ENCODE assay signal across 37 cellular contexts in genomic region chr13:39020853-39021462, GRCh38. TPM values are rescaled to one million over a fixed set of nuclear protein-coding genes. Genes with fewer than 3 reads are reported as not detected.
"Had no signal": no experiment of that assay in that cellular context is flagged by ENCODE, and none has a peak within 500 bp of the region (broad histone marks: within the 10 kb centered on the region; RNA-seq: fewer than 3 reads in every experiment).

No MANE protein-coding gene starts in this region.

- DNase-seq: activated CD4-positive, alpha-beta memory T cell treated with anti-CD3 and anti-CD28 coated beads, Interleukin-2, amount 10 ng/mL, durations not matched to agents 7 days and 5 days; activated CD4-positive, alpha-beta T cell treated with anti-CD3 and anti-CD28 coated beads, Interleukin-2, amount 10 ng/mL, durations not matched to agents 24 days and 14 days; activated CD4-positive, CD25-positive, alpha-beta regulatory T cell treated with anti-CD3 and anti-CD28 coated beads, Interleukin-2, amount 50 U/mL, for 72 hours; activated CD8-positive, alpha-beta memory T cell treated with anti-CD3 and anti-CD28 coated beads, Interleukin-2, amount 10 ng/mL, durations not matched to agents 7 days and 5 days; activated effector memory CD4-positive, alpha-beta T cell treated with Interleukin-2 at 50 U/mL for 16 hours; activated naive CD4-positive, alpha-beta T cell treated with anti-CD3 and anti-CD28 coated beads for 36 hours; activated naive CD8-positive, alpha-beta T cell treated with anti-CD3 and anti-CD28 coated beads, Interleukin-2, amount 10 ng/mL, durations not matched to agents 7 days and 5 days; cerebellar nuclear complex; cortex of kidney; islet precursor cell; left ventricle myocardium superior; nephron progenitor cell; right lobe of liver; stimulated activated CD4-positive, alpha-beta T cell treated with anti-CD3 and anti-CD28 coated beads, Interleukin-12 subunit alpha, Interleukin-12 subunit beta, amount 100 ng/mL, for 4 hours; stimulated activated CD4-positive, alpha-beta T cell treated with anti-CD3 and anti-CD28 coated beads, Interleukin-4, amount 100 ng/mL, for 1 hour; stimulated activated naive CD8-positive, alpha-beta T cell treated with anti-CD3 and anti-CD28 coated beads, Interleukin-15, amount 100 ng/mL, for 72 hours; substantia nigra; T-helper 9 cell; thyroid gland; upper lobe of right lung had no signal

- H3K27me3 ChIP-seq: ascending aorta, cardiac muscle cell, gastroesophageal sphincter, hepatocyte, neutrophil, right lobe of liver, thyroid gland, upper lobe of right lung had no signal

- H3K27ac ChIP-seq: ascending aorta, cardiac muscle cell, gastroesophageal sphincter, hepatocyte, neutrophil, right lobe of liver, thyroid gland, upper lobe of right lung, VCaP had no signal

- H3K9me3 ChIP-seq: ascending aorta, gastroesophageal sphincter, neutrophil, right lobe of liver, thyroid gland, upper lobe of right lung had no signal

- H3K4me3 ChIP-seq: ascending aorta, cardiac muscle cell, gastroesophageal sphincter, hepatocyte, right lobe of liver, thyroid gland, upper lobe of right lung had no signal

- H3K27me3 Mint-ChIP-seq: activated CD4-positive, alpha-beta memory T cell treated with anti-CD3 and anti-CD28 coated beads, Interleukin-2, amount 10 ng/mL, durations not matched to agents 7 days and 5 days; activated CD4-positive, alpha-beta T cell treated with anti-CD3 and anti-CD28 coated beads, Interleukin-2, amount 10 ng/mL, durations not matched to agents 24 days and 14 days; activated CD8-positive, alpha-beta memory T cell treated with anti-CD3 and anti-CD28 coated beads, Interleukin-2, amount 10 ng/mL, durations not matched to agents 7 days and 5 days; activated naive CD8-positive, alpha-beta T cell treated with anti-CD3 and anti-CD28 coated beads, Interleukin-2, amount 10 ng/mL, durations not matched to agents 7 days and 5 days; brain; progenitor cell of endocrine pancreas; stimulated activated memory B cell treated with anti-CD40 and anti-IgM and Interleukin-4, amounts not matched to agents 10 μg/mL and 1 μg/mL and 100 μg/mL, for 72 hours; stimulated activated naive CD8-positive, alpha-beta T cell treated with anti-CD3 and anti-CD28 coated beads, Interleukin-15, amount 100 ng/mL, for 72 hours had no signal

- ATAC-seq: activated CD8-positive, alpha-beta memory T cell treated with anti-CD3 and anti-CD28 coated beads, Interleukin-2, amount 10 ng/mL, durations not matched to agents 7 days and 5 days; gastroesophageal sphincter; left ventricle myocardium superior; right lobe of liver; stimulated activated memory B cell treated with anti-CD40 and anti-IgM and Interleukin-4, amounts not matched to agents 10 μg/mL and 1 μg/mL and 100 μg/mL, for 72 hours; stimulated activated naive CD8-positive, alpha-beta T cell treated with anti-CD3 and anti-CD28 coated beads, Interleukin-15, amount 100 ng/mL, for 72 hours; upper lobe of right lung had no signal

- H3K4me1 ChIP-seq: ascending aorta, gastroesophageal sphincter, right lobe of liver had no signal

- H3K4me3 Mint-ChIP-seq: activated CD4-positive, alpha-beta memory T cell treated with anti-CD3 and anti-CD28 coated beads, Interleukin-2, amount 10 ng/mL, durations not matched to agents 7 days and 5 days; activated CD4-positive, alpha-beta T cell treated with anti-CD3 and anti-CD28 coated beads, Interleukin-2, amount 10 ng/mL, durations not matched to agents 24 days and 14 days; activated CD8-positive, alpha-beta memory T cell treated with anti-CD3 and anti-CD28 coated beads, Interleukin-2, amount 10 ng/mL, durations not matched to agents 7 days and 5 days; activated naive CD4-positive, alpha-beta T cell treated with anti-CD3 and anti-CD28 coated beads for 36 hours; activated naive CD8-positive, alpha-beta T cell treated with anti-CD3 and anti-CD28 coated beads, Interleukin-2, amount 10 ng/mL, durations not matched to agents 7 days and 5 days; brain; nephron progenitor cell; stimulated activated memory B cell treated with anti-CD40 and anti-IgM and Interleukin-4, amounts not matched to agents 10 μg/mL and 1 μg/mL and 100 μg/mL, for 72 hours; stimulated activated naive CD8-positive, alpha-beta T cell treated with anti-CD3 and anti-CD28 coated beads, Interleukin-15, amount 100 ng/mL, for 72 hours had no signal

- H3K27ac Mint-ChIP-seq: activated CD4-positive, alpha-beta memory T cell treated with anti-CD3 and anti-CD28 coated beads, Interleukin-2, amount 10 ng/mL, durations not matched to agents 7 days and 5 days; activated CD4-positive, alpha-beta T cell treated with anti-CD3 and anti-CD28 coated beads, Interleukin-2, amount 10 ng/mL, durations not matched to agents 24 days and 14 days; activated CD8-positive, alpha-beta memory T cell treated with anti-CD3 and anti-CD28 coated beads, Interleukin-2, amount 10 ng/mL, durations not matched to agents 7 days and 5 days; activated naive CD4-positive, alpha-beta T cell treated with anti-CD3 and anti-CD28 coated beads for 36 hours; activated naive CD8-positive, alpha-beta T cell treated with anti-CD3 and anti-CD28 coated beads, Interleukin-2, amount 10 ng/mL, durations not matched to agents 7 days and 5 days; brain; nephron progenitor cell; progenitor cell of endocrine pancreas; stimulated activated memory B cell treated with anti-CD40 and anti-IgM and Interleukin-4, amounts not matched to agents 10 μg/mL and 1 μg/mL and 100 μg/mL, for 72 hours; stimulated activated naive CD8-positive, alpha-beta T cell treated with anti-CD3 and anti-CD28 coated beads, Interleukin-15, amount 100 ng/mL, for 72 hours had no signal

- H3K9me3 Mint-ChIP-seq: activated CD4-positive, alpha-beta memory T cell treated with anti-CD3 and anti-CD28 coated beads, Interleukin-2, amount 10 ng/mL, durations not matched to agents 7 days and 5 days; activated CD4-positive, alpha-beta T cell treated with anti-CD3 and anti-CD28 coated beads, Interleukin-2, amount 10 ng/mL, durations not matched to agents 24 days and 14 days; activated naive CD4-positive, alpha-beta T cell treated with anti-CD3 and anti-CD28 coated beads for 36 hours; activated naive CD8-positive, alpha-beta T cell treated with anti-CD3 and anti-CD28 coated beads, Interleukin-2, amount 10 ng/mL, durations not matched to agents 7 days and 5 days; brain; nephron progenitor cell; stimulated activated memory B cell treated with anti-CD40 and anti-IgM and Interleukin-4, amounts not matched to agents 10 μg/mL and 1 μg/mL and 100 μg/mL, for 72 hours; stimulated activated naive CD8-positive, alpha-beta T cell treated with anti-CD3 and anti-CD28 coated beads, Interleukin-15, amount 100 ng/mL, for 72 hours had no signal

- H3K4me1 Mint-ChIP-seq: nephron progenitor cell; stimulated activated memory B cell treated with anti-CD40 and anti-IgM and Interleukin-4, amounts not matched to agents 10 μg/mL and 1 μg/mL and 100 μg/mL, for 72 hours had no signal

RNA-seq across cellular contexts. Expression of gene STOML3, which starts 30.3 kb away (rescaled TPM):
- total RNA-seq: activated CD4-positive, alpha-beta memory T cell treated with anti-CD3 and anti-CD28 coated beads, Interleukin-2, amount 10 ng/mL, durations not matched to agents 7 days and 5 days; activated CD4-positive, alpha-beta T cell treated with anti-CD3 and anti-CD28 coated beads, Interleukin-2, amount 10 ng/mL, durations not matched to agents 24 days and 14 days; activated CD8-positive, alpha-beta memory T cell treated with anti-CD3 and anti-CD28 coated beads, Interleukin-2, amount 10 ng/mL, durations not matched to agents 7 days and 5 days; activated naive CD4-positive, alpha-beta T cell treated with anti-CD3 and anti-CD28 coated beads for 36 hours; activated naive CD8-positive, alpha-beta T cell treated with anti-CD3 and anti-CD28 coated beads, Interleukin-2, amount 10 ng/mL, durations not matched to agents 7 days and 5 days; ascending aorta; cardiac muscle cell; endothelial cell of umbilical vein; fibroblast of lung; fibroblast of villous mesenchyme; gastroesophageal sphincter; hepatocyte; left ventricle myocardium superior; lung microvascular endothelial cell; mucosa of gallbladder; osteocyte; progenitor cell of endocrine pancreas; renal cortical epithelial cell; right lobe of liver; T-helper 1 cell treated with Interleukin-12 subunit alpha and Interleukin-12 subunit beta and Interleukin-4 antibody, amounts not matched to agents 30 ng/mL and 1 ng/mL, for 36 hours; thyroid gland; upper lobe of right lung had no signal
